1 cellular context compared by ENCODE assay signal in genomic region chr11:43830928-43831440, GRCh38.
TF ChIP-seq lines count a peak whose summit lies in the region.

No MANE protein-coding gene starts in this region.

TF ChIP-seq in HEK293, 187 proteins besides CTCF, POLR2A, EP300 and RAD21 (continued from another document and continues in another):
- TF ChIP-seq, protein P1, sequence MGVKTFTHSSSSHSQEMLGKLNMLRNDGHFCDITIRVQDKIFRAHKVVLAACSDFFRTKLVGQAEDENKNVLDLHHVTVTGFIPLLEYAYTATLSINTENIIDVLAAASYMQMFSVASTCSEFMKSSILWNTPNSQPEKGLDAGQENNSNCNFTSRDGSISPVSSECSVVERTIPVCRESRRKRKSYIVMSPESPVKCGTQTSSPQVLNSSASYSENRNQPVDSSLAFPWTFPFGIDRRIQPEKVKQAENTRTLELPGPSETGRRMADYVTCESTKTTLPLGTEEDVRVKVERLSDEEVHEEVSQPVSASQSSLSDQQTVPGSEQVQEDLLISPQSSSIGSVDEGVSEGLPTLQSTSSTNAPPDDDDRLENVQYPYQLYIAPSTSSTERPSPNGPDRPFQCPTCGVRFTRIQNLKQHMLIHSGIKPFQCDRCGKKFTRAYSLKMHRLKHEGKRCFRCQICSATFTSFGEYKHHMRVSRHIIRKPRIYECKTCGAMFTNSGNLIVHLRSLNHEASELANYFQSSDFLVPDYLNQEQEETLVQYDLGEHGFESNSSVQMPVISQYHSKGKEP (tag by site-specific recombination; IDR thresholded peaks at IDR 0.05): no peak
- TF ChIP-seq, protein P2, sequence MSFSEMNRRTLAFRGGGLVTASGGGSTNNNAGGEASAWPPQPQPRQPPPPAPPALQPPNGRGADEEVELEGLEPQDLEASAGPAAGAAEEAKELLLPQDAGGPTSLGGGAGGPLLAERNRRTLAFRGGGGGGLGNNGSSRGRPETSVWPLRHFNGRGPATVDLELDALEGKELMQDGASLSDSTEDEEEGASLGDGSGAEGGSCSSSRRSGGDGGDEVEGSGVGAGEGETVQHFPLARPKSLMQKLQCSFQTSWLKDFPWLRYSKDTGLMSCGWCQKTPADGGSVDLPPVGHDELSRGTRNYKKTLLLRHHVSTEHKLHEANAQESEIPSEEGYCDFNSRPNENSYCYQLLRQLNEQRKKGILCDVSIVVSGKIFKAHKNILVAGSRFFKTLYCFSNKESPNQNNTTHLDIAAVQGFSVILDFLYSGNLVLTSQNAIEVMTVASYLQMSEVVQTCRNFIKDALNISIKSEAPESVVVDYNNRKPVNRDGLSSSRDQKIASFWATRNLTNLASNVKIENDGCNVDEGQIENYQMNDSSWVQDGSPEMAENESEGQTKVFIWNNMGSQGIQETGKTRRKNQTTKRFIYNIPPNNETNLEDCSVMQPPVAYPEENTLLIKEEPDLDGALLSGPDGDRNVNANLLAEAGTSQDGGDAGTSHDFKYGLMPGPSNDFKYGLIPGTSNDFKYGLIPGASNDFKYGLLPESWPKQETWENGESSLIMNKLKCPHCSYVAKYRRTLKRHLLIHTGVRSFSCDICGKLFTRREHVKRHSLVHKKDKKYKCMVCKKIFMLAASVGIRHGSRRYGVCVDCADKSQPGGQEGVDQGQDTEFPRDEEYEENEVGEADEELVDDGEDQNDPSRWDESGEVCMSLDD (tag by site-specific recombination; IDR thresholded peaks at IDR 0.05): no peak
- peak; percentile 70 for TF ChIP-seq ZNF366 (tag by site-specific recombination; conservative IDR thresholded peaks at IDR 0.05)
- TF ChIP-seq PRDM1 (tag by site-specific recombination; IDR thresholded peaks at IDR 0.05): peak; percentile 65
- TF ChIP-seq ZSCAN30 (tag by site-specific recombination; IDR thresholded peaks at IDR 0.05): no peak
- TF ChIP-seq SP7 (tag by site-specific recombination; IDR thresholded peaks at IDR 0.05): peak; percentile 80
- TF ChIP-seq FEZF1 (tag by site-specific recombination; IDR thresholded peaks at IDR 0.05): peak; percentile 72
- TF ChIP-seq, protein P3, sequence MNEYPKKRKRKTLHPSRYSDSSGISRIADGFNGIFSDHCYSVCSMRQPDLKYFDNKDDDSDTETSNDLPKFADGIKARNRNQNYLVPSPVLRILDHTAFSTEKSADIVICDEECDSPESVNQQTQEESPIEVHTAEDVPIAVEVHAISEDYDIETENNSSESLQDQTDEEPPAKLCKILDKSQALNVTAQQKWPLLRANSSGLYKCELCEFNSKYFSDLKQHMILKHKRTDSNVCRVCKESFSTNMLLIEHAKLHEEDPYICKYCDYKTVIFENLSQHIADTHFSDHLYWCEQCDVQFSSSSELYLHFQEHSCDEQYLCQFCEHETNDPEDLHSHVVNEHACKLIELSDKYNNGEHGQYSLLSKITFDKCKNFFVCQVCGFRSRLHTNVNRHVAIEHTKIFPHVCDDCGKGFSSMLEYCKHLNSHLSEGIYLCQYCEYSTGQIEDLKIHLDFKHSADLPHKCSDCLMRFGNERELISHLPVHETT (tag by site-specific recombination; IDR thresholded peaks at IDR 0.05): peak; percentile 48; the same call in 1 of the 2 replicates
- TF ChIP-seq HOXD13 (CRISPR knock-in tag; IDR thresholded peaks at IDR 0.05; ENCODE audit: borderline replicate concordance): no peak
- peak; percentile 12; the same call in 1 of the 2 replicates for TF ChIP-seq GLIS1 (tag by site-specific recombination; IDR thresholded peaks at IDR 0.05)
- TF ChIP-seq ZNF558 (tag by site-specific recombination; IDR thresholded peaks at IDR 0.05): no peak
- no peak for TF ChIP-seq KLF16 (tag by site-specific recombination; IDR thresholded peaks at IDR 0.05)
- peak; percentile 23; the same call in 1 of the 2 replicates for TF ChIP-seq SP3 (tag by site-specific recombination; IDR thresholded peaks at IDR 0.05)
- TF ChIP-seq ZNF302 (tag by site-specific recombination; IDR thresholded peaks at IDR 0.05; ENCODE audit: low read depth): no peak
- no peak for TF ChIP-seq ZNF677 (tag by site-specific recombination; IDR thresholded peaks at IDR 0.05)
- peak; percentile 87 for TF ChIP-seq ZBTB17 (tag by site-specific recombination; IDR thresholded peaks at IDR 0.05)
- TF ChIP-seq ZNF560 (tag by site-specific recombination; IDR thresholded peaks at IDR 0.05; ENCODE audit: borderline replicate concordance): no peak
- no peak for TF ChIP-seq ZNF596 (tag by site-specific recombination; IDR thresholded peaks at IDR 0.05)
- peak; percentile 89 for TF ChIP-seq ZNF362 (tag by site-specific recombination; IDR thresholded peaks at IDR 0.05)
- TF ChIP-seq ATF2 (tag by site-specific recombination; IDR thresholded peaks at IDR 0.05; ENCODE audit: low read depth): no peak
- peak; percentile 44; the same call in 1 of the 2 replicates for TF ChIP-seq ZFP37 (tag by site-specific recombination; IDR thresholded peaks at IDR 0.05)
- TF ChIP-seq ZNF777 (tag by site-specific recombination; IDR thresholded peaks at IDR 0.05; ENCODE audit: borderline replicate concordance): no peak
- TF ChIP-seq, protein P4, sequence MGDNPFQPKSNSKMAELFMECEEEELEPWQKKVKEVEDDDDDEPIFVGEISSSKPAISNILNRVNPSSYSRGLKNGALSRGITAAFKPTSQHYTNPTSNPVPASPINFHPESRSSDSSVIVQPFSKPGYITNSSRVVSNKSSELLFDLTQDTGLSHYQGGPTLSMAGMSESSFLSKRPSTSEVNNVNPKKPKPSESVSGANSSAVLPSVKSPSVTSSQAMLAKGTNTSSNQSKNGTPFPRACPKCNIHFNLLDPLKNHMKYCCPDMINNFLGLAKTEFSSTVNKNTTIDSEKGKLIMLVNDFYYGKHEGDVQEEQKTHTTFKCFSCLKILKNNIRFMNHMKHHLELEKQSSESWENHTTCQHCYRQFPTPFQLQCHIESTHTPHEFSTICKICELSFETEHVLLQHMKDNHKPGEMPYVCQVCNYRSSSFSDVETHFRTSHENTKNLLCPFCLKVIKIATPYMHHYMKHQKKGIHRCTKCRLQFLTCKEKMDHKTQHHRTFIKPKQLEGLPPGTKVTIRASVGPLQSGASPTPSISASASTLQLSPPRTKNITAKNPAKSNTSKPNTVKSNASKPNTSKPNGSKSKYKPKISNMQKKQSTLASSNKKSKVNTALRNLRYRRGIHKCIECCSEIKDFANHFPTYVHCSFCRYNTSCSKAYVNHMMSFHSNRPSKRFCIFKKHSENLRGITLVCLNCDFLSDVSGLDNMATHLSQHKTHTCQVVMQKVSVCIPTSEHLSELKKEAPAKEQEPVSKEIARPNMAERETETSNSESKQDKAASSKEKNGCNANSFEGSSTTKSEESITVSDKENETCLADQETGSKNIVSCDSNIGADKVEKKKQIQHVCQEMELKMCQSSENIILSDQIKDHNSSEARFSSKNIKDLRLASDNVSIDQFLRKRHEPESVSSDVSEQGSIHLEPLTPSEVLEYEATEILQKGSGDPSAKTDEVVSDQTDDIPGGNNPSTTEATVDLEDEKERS (tag by site-specific recombination; IDR thresholded peaks at IDR 0.05): no peak
- peak; percentile 81 for TF ChIP-seq ZNF629 (tag by site-specific recombination; IDR thresholded peaks at IDR 0.05)
- no peak for TF ChIP-seq PRDM4 (tag by site-specific recombination; IDR thresholded peaks at IDR 0.05)
- no peak for TF ChIP-seq PBX3 (CRISPR knock-in tag; IDR thresholded peaks at IDR 0.05)
- no peak for TF ChIP-seq ZNF274 (IDR thresholded peaks at IDR 0.05; ENCODE audit: low read length)
- TF ChIP-seq ZNF274 (tag by site-specific recombination; IDR thresholded peaks at IDR 0.05; ENCODE audit: borderline replicate concordance): no peak
- TF ChIP-seq, protein P5, sequence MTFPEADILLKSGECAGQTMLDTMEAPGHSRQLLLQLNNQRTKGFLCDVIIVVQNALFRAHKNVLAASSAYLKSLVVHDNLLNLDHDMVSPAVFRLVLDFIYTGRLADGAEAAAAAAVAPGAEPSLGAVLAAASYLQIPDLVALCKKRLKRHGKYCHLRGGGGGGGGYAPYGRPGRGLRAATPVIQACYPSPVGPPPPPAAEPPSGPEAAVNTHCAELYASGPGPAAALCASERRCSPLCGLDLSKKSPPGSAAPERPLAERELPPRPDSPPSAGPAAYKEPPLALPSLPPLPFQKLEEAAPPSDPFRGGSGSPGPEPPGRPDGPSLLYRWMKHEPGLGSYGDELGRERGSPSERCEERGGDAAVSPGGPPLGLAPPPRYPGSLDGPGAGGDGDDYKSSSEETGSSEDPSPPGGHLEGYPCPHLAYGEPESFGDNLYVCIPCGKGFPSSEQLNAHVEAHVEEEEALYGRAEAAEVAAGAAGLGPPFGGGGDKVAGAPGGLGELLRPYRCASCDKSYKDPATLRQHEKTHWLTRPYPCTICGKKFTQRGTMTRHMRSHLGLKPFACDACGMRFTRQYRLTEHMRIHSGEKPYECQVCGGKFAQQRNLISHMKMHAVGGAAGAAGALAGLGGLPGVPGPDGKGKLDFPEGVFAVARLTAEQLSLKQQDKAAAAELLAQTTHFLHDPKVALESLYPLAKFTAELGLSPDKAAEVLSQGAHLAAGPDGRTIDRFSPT (tag by site-specific recombination; IDR thresholded peaks at IDR 0.05): peak; percentile 56; the same call in 1 of the 2 replicates
- no peak for TF ChIP-seq ZBTB1 (tag by site-specific recombination; IDR thresholded peaks at IDR 0.05)
- TF ChIP-seq ZBTB49 (tag by site-specific recombination; IDR thresholded peaks at IDR 0.05; ENCODE audit: low read depth): no peak
- TF ChIP-seq ZNF426 (tag by site-specific recombination; IDR thresholded peaks at IDR 0.05): no peak
- no peak for TF ChIP-seq ZNF416 (tag by site-specific recombination; IDR thresholded peaks at IDR 0.05)
- 0 out of 2 replicates have a peak, but pooled peaks have one; percentile 6 for TF ChIP-seq PRDM6 (tag by site-specific recombination; IDR thresholded peaks at IDR 0.05)
- no peak for TF ChIP-seq ZNF600 (tag by site-specific recombination; IDR thresholded peaks at IDR 0.05)
